1 cellular context compared by ENCODE assay signal in genomic region chr11:73061857-73062424, GRCh38.
A peak's percentile ranks its signal among the peaks of the same experiment; 100 is the strongest.
TF ChIP-seq lines count a peak whose summit lies in the region.
"Not testable (repeated sequence)": the region's sequence is repeated elsewhere in the genome, so short reads cannot be mapped to it uniquely, and the experiment has no call there.

No MANE protein-coding gene starts in this region.

TF ChIP-seq in HepG2, 621 proteins besides CTCF, POLR2A, EP300 and RAD21 (continued from another document and continues in another):
- TF ChIP-seq RCOR2 (CRISPR knock-in tag; IDR thresholded peaks at IDR 0.05): 0 out of 2 replicates have a peak, but pooled peaks have one; percentile 29
- peak; percentile 57; the same call in 1 of the 2 replicates for TF ChIP-seq TGIF2 (CRISPR knock-in tag; IDR thresholded peaks at IDR 0.05)
- TF ChIP-seq ZMYM4 (CRISPR knock-in tag; IDR thresholded peaks at IDR 0.05): peak; percentile 68
- TF ChIP-seq TEAD3 (CRISPR knock-in tag; optimal IDR thresholded peaks at IDR 0.05; ENCODE audit: borderline replicate concordance): peak; percentile 75
- peak; percentile 28; the same call in 1 of the 2 replicates for TF ChIP-seq CREM (IDR thresholded peaks at IDR 0.05)
- TF ChIP-seq CREM (CRISPR knock-in tag; IDR thresholded peaks at IDR 0.05); LCORL (IDR thresholded peaks at IDR 0.05): not testable (repeated sequence)
- TF ChIP-seq THAP11 (CRISPR knock-in tag; IDR thresholded peaks at IDR 0.05): 0 out of 2 replicates have a peak, but pooled peaks have one; percentile 34
- TF ChIP-seq PAXIP1 (CRISPR knock-in tag; conservative IDR thresholded peaks at IDR 0.05): peak; percentile 83
- TF ChIP-seq ZNF772 (CRISPR knock-in tag; IDR thresholded peaks at IDR 0.05): 0 out of 2 replicates have a peak, but pooled peaks have one; percentile 45
- peak; percentile 65 for TF ChIP-seq ZGPAT (CRISPR knock-in tag; IDR thresholded peaks at IDR 0.05)
- TF ChIP-seq NFKBIZ (CRISPR knock-in tag; IDR thresholded peaks at IDR 0.05): 0 out of 2 replicates have a peak, but pooled peaks have one; percentile 47
- TF ChIP-seq MED1 (CRISPR knock-in tag; IDR thresholded peaks at IDR 0.05): peak; percentile 65
- peak; percentile 82 for TF ChIP-seq SALL1 (CRISPR knock-in tag; IDR thresholded peaks at IDR 0.05)
- peak; percentile 71; the same call in 1 of the 2 replicates for TF ChIP-seq DPF2 (CRISPR knock-in tag; IDR thresholded peaks at IDR 0.05; ENCODE audit: borderline replicate concordance, low read depth)
- TF ChIP-seq MIER2 (CRISPR knock-in tag; IDR thresholded peaks at IDR 0.05): 0 out of 2 replicates have a peak, but pooled peaks have one; percentile 22
- 0 out of 2 replicates have a peak, but pooled peaks have one; percentile 21 for TF ChIP-seq NFIC (IDR thresholded peaks at IDR 0.05; ENCODE audit: low read length)
- TF ChIP-seq SAP130 (CRISPR knock-in tag; IDR thresholded peaks at IDR 0.05; ENCODE audit: low read depth): peak; percentile 69
- 0 out of 2 replicates have a peak, but pooled peaks have one; percentile 27 for TF ChIP-seq ZNF710 (CRISPR knock-in tag; IDR thresholded peaks at IDR 0.05; ENCODE audit: borderline replicate concordance)
- TF ChIP-seq HOXA3 (CRISPR knock-in tag; IDR thresholded peaks at IDR 0.05): peak; percentile 43
- TF ChIP-seq AHDC1 (CRISPR knock-in tag; IDR thresholded peaks at IDR 0.05; ENCODE audit: borderline replicate concordance): peak; percentile 82; the same call in 1 of the 2 replicates
- peak; percentile 37; the same call in 1 of the 2 replicates for TF ChIP-seq MNT (IDR thresholded peaks at IDR 0.05)
- 0 out of 2 replicates have a peak, but pooled peaks have one; percentile 29 for TF ChIP-seq KAT7 (CRISPR knock-in tag; IDR thresholded peaks at IDR 0.05; ENCODE audit: borderline replicate concordance)
- TF ChIP-seq SOX5 (CRISPR knock-in tag; IDR thresholded peaks at IDR 0.05; ENCODE audit: borderline replicate concordance): peak; percentile 62; the same call in 1 of the 2 replicates
- peak; percentile 65; the same call in 1 of the 2 replicates for TF ChIP-seq CBX5 (CRISPR knock-in tag; IDR thresholded peaks at IDR 0.05; ENCODE audit: borderline replicate concordance)
- peak; percentile 60; the same call in 1 of the 2 replicates for TF ChIP-seq GATAD2A (CRISPR knock-in tag; IDR thresholded peaks at IDR 0.05)
- TF ChIP-seq CCDC6 (CRISPR knock-in tag; IDR thresholded peaks at IDR 0.05): 0 out of 2 replicates have a peak, but pooled peaks have one; percentile 9
- peak; percentile 70 for TF ChIP-seq FOXA3 (CRISPR knock-in tag; IDR thresholded peaks at IDR 0.05)
- TF ChIP-seq FOXO1 (CRISPR knock-in tag; IDR thresholded peaks at IDR 0.05): peak; percentile 57; the same call in 1 of the 2 replicates
- TF ChIP-seq ZNF414 (CRISPR knock-in tag; IDR thresholded peaks at IDR 0.05): 0 out of 2 replicates have a peak, but pooled peaks have one; percentile 29
- peak; percentile 38 for TF ChIP-seq SKI (IDR thresholded peaks at IDR 0.05; ENCODE audit: partially characterized antibody)
- TF ChIP-seq LCORL (CRISPR knock-in tag; IDR thresholded peaks at IDR 0.05): peak; percentile 90
- TF ChIP-seq RARA (CRISPR knock-in tag; IDR thresholded peaks at IDR 0.05): peak; percentile 61
- peak; percentile 91 for TF ChIP-seq ZNF644 (CRISPR knock-in tag; IDR thresholded peaks at IDR 0.05; ENCODE audit: low read depth)
- TF ChIP-seq TCF7 (IDR thresholded peaks at IDR 0.05; ENCODE audit: low read depth): peak; percentile 87
- peak; percentile 58; the same call in 1 of the 2 replicates for TF ChIP-seq KMT2A (CRISPR knock-in tag; IDR thresholded peaks at IDR 0.05)
- peak; percentile 75 for TF ChIP-seq NR2F6 (IDR thresholded peaks at IDR 0.05)
- peak; percentile 80 for TF ChIP-seq NR2F6 (CRISPR knock-in tag; IDR thresholded peaks at IDR 0.05)
- peak; percentile 73 for TF ChIP-seq ISL2 (CRISPR knock-in tag; IDR thresholded peaks at IDR 0.05)
- peak; percentile 82 for TF ChIP-seq FOXP4 (CRISPR knock-in tag; IDR thresholded peaks at IDR 0.05)
- 0 out of 2 replicates have a peak, but pooled peaks have one; percentile 15 for TF ChIP-seq ZNF121 (CRISPR knock-in tag; IDR thresholded peaks at IDR 0.05)
- 0 out of 2 replicates have a peak, but pooled peaks have one; percentile 4 for TF ChIP-seq MEF2D (CRISPR knock-in tag; IDR thresholded peaks at IDR 0.05)
- TF ChIP-seq KDM1A (CRISPR knock-in tag; IDR thresholded peaks at IDR 0.05): 0 out of 2 replicates have a peak, but pooled peaks have one; percentile 8
- TF ChIP-seq HMG20A (CRISPR knock-in tag; IDR thresholded peaks at IDR 0.05; ENCODE audit: borderline replicate concordance): peak; percentile 45; the same call in 1 of the 2 replicates
